Comparison of ENCODE assay signal across 22 cellular contexts in genomic region chr6:157653521-157653920, GRCh38.
"Had no signal": no experiment of that assay in that cellular context is flagged by ENCODE, and none has a peak within 500 bp of the region (broad histone marks: within the 10 kb centered on the region; RNA-seq: fewer than 3 reads in every experiment).

No MANE protein-coding gene starts in this region.

- H3K4me1 ChIP-seq: right lobe of liver, uterus had no signal

- FAIRE-seq: islet of Langerhans had no signal

- H3K4me3 ChIP-seq: left ventricle myocardium inferior, lung, mucosa of descending colon, ovary, right atrium auricular region, right lobe of liver, skin epidermis, stomach, thoracic aorta, tibial nerve, uterus had no signal

- H3K27me3 ChIP-seq: ovary, right atrium auricular region, right lobe of liver, stomach, tibial nerve, uterus had no signal

- H3K27ac ChIP-seq: left ventricle myocardium inferior, ovary, right atrium auricular region, right lobe of liver, skin epidermis, stomach, thoracic aorta, tibial nerve, uterus had no signal

- H3K36me3 ChIP-seq: ovary, right lobe of liver, uterus had no signal

- DNase-seq: hippocampal formation; left ventricle myocardium inferior; mesendoderm; midbrain; mucosa of descending colon; naive thymus-derived CD4-positive, alpha-beta T cell; ovary; right lobe of liver; stimulated activated CD4-positive, alpha-beta T cell treated with anti-CD3 and anti-CD28 coated beads, Interleukin-12 subunit alpha, Interleukin-12 subunit beta, amount 100 ng/mL, for 4 hours; stimulated activated CD4-positive, alpha-beta T cell treated with anti-CD3 and anti-CD28 coated beads, Interleukin-15, amount 100 ng/mL, for 24 hours; stimulated activated CD4-positive, alpha-beta T cell treated with anti-CD3 and anti-CD28 coated beads, Interleukin-2, amount 100 ng/mL, for 24 hours; stimulated activated CD4-positive, alpha-beta T cell treated with anti-CD3 and anti-CD28 coated beads, Interleukin-4, amount 100 ng/mL, for 1 hour; stimulated activated naive B cell treated with anti-CD40 and anti-IgM and Interleukin-4, amounts not matched to agents 10 μg/mL and 1 μg/mL and 100 μg/mL, for 72 hours; stimulated activated naive CD8-positive, alpha-beta T cell treated with anti-CD3 and anti-CD28 coated beads, Interleukin-15, Interleukin-2, amounts not matched to agents 100 U/mL and 50 U/mL, for 24 hours; stomach; uterus had no signal

- H3K9me3 ChIP-seq: left ventricle myocardium inferior, mucosa of descending colon, ovary, right atrium auricular region, right lobe of liver, stomach, thoracic aorta, tibial nerve, uterus had no signal
